Comparison of ENCODE assay signal across 30 cellular contexts in the genomic region with DNA sequence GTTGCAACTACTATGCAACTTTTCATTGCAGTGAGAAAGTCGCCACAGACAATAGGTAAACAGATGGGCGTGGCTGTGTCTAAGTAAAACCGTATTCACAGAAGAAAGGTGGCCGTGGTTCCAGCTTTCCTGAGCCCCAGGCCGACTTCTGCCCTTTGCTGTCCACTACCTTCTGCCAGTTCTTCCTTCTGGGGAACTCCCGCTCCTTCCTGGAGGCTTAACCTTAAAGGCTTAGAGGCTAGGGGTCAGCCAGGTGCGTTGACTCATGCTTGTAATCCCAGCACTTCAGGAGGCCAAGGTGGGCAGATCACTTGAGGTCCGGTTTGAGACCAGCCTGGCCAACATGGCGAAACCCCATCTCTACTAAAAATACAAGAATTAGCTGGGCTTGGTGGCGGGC. TPM values are rescaled to one million over a fixed set of nuclear protein-coding genes. Genes with fewer than 3 reads are reported as not detected.
"Had no signal": no experiment of that assay in that cellular context is flagged by ENCODE, and none has a peak within 500 bp of the region (broad histone marks: within the 10 kb centered on the region; RNA-seq: fewer than 3 reads in every experiment).

No MANE protein-coding gene starts in this region.

- ATAC-seq: Panc1 had no signal

- H3K4me2 ChIP-seq: SK-N-SH had no signal

- H3K27me3 Mint-ChIP-seq: activated CD4-positive, alpha-beta T cell treated with anti-CD3 and anti-CD28 coated beads, Interleukin-2, amount 10 ng/mL, durations not matched to agents 7 days and 5 days; activated naive CD8-positive, alpha-beta T cell; activated T-helper 17 cell treated with anti-CD3 and anti-CD28 coated beads, Interleukin-2, amount 50 U/mL, for 72 hours had no signal

- H3K27ac Mint-ChIP-seq: activated CD4-positive, alpha-beta memory T cell treated with anti-CD3 and anti-CD28 coated beads for 36 hours; activated CD4-positive, alpha-beta T cell treated with anti-CD3 and anti-CD28 coated beads, Interleukin-2, amount 10 ng/mL, durations not matched to agents 7 days and 5 days; activated naive CD4-positive, alpha-beta T cell treated with anti-CD3 and anti-CD28 coated beads for 36 hours; activated naive CD8-positive, alpha-beta T cell; activated T-helper 17 cell treated with anti-CD3 and anti-CD28 coated beads, Interleukin-2, amount 50 U/mL, for 72 hours; T-helper 1 cell treated with Interleukin-12 subunit alpha and Interleukin-12 subunit beta and Interleukin-4 antibody, amounts not matched to agents 30 μg/mL and 1 μg/mL, for 36 hours had no signal

- H3K9me3 ChIP-seq: SJCRH30, SK-N-SH had no signal

- DNase-seq: activated CD4-positive, alpha-beta T cell treated with anti-CD3 and anti-CD28 coated beads, Interleukin-2, amount 10 ng/mL, durations not matched to agents 7 days and 5 days; activated CD4-positive, CD25-positive, alpha-beta regulatory T cell; activated gamma-delta T cell; activated T-cell treated with anti-CD3 and anti-CD28 coated beads for 4 hours; activated T-cell treated with anti-CD3 and anti-CD28 coated beads, Interleukin-2, amount 50 U/mL, for 48 hours; amygdala; brain microvascular endothelial cell; Kasumi-1; NCI-H1105 treated with DMSO at 0.1 percent for 48 hours; NCI-H1436 treated with DMSO at 0.1 percent for 48 hours; NCI-H187 treated with DMSO at 0.1 percent for 48 hours; NCI-H2081 treated with DMSO at 0.1 percent for 48 hours; NCI-H446; NCI-H524 treated with DMSO at 0.1 percent for 48 hours; NCI-H748 treated with DMSO at 0.1 percent for 48 hours; Right ventricle myocardium superior; SK-N-SH; SW 1271; T-helper 9 cell had no signal

- H3K4me3 Mint-ChIP-seq: activated CD4-positive, alpha-beta memory T cell treated with anti-CD3 and anti-CD28 coated beads for 36 hours; activated CD4-positive, alpha-beta T cell treated with anti-CD3 and anti-CD28 coated beads, Interleukin-2, amount 10 ng/mL, durations not matched to agents 7 days and 5 days; activated naive CD4-positive, alpha-beta T cell treated with anti-CD3 and anti-CD28 coated beads for 36 hours; activated naive CD8-positive, alpha-beta T cell; activated T-helper 17 cell treated with anti-CD3 and anti-CD28 coated beads, Interleukin-2, amount 50 U/mL, for 72 hours; T-helper 1 cell treated with Interleukin-12 subunit alpha and Interleukin-12 subunit beta and Interleukin-4 antibody, amounts not matched to agents 30 μg/mL and 1 μg/mL, for 36 hours had no signal

- H3K36me3 ChIP-seq: brain microvascular endothelial cell, cardiac muscle cell, SJCRH30 had no signal

- H3K27ac ChIP-seq: brain microvascular endothelial cell, cardiac muscle cell, RWPE1, SJCRH30 had no signal

- H3K9me3 Mint-ChIP-seq: activated CD4-positive, alpha-beta memory T cell treated with anti-CD3 and anti-CD28 coated beads for 36 hours; activated CD4-positive, alpha-beta T cell treated with anti-CD3 and anti-CD28 coated beads, Interleukin-2, amount 10 ng/mL, durations not matched to agents 7 days and 5 days; activated naive CD4-positive, alpha-beta T cell treated with anti-CD3 and anti-CD28 coated beads for 36 hours; activated T-helper 17 cell treated with anti-CD3 and anti-CD28 coated beads, Interleukin-2, amount 50 U/mL, for 72 hours; T-helper 1 cell treated with Interleukin-12 subunit alpha and Interleukin-12 subunit beta and Interleukin-4 antibody, amounts not matched to agents 30 μg/mL and 1 μg/mL, for 36 hours had no signal

- H3K4me1 Mint-ChIP-seq: activated T-helper 17 cell treated with anti-CD3 and anti-CD28 coated beads, Interleukin-2, amount 50 U/mL, for 72 hours had no signal

- H3K4me3 ChIP-seq: cardiac muscle cell, SJCRH30 had no signal

- H3K27me3 ChIP-seq: brain microvascular endothelial cell, cardiac muscle cell, SJCRH30 had no signal

- H3K36me3 Mint-ChIP-seq: activated CD4-positive, alpha-beta memory T cell treated with anti-CD3 and anti-CD28 coated beads for 36 hours; activated naive CD8-positive, alpha-beta T cell had no signal

RNA-seq across cellular contexts. Expression of a gene that starts 2.1 kb away (rescaled TPM):
- total RNA-seq: activated CD4-positive, alpha-beta memory T cell treated with anti-CD3 and anti-CD28 coated beads for 36 hours; activated CD4-positive, alpha-beta T cell treated with anti-CD3 and anti-CD28 coated beads, Interleukin-2, amount 10 ng/mL, durations not matched to agents 7 days and 5 days; activated CD8-positive, alpha-beta memory T cell treated with anti-CD3 and anti-CD28 coated beads for 36 hours; activated naive CD4-positive, alpha-beta T cell treated with anti-CD3 and anti-CD28 coated beads for 36 hours; activated T-helper 17 cell treated with anti-CD3 and anti-CD28 coated beads, Interleukin-2, amount 50 U/mL, for 72 hours; OCI-LY7; Right ventricle myocardium superior; SJCRH30 had no signal

RNA-seq across cellular contexts. Expression of a gene that starts 4.9 kb away (rescaled TPM):
- total RNA-seq: activated CD4-positive, alpha-beta memory T cell treated with anti-CD3 and anti-CD28 coated beads for 36 hours; activated CD4-positive, alpha-beta T cell treated with anti-CD3 and anti-CD28 coated beads, Interleukin-2, amount 10 ng/mL, durations not matched to agents 7 days and 5 days; activated CD8-positive, alpha-beta memory T cell treated with anti-CD3 and anti-CD28 coated beads for 36 hours; activated naive CD4-positive, alpha-beta T cell treated with anti-CD3 and anti-CD28 coated beads for 36 hours; activated T-helper 17 cell treated with anti-CD3 and anti-CD28 coated beads, Interleukin-2, amount 50 U/mL, for 72 hours; cardiac muscle cell; OCI-LY7; Right ventricle myocardium superior; SJCRH30 had no signal
- polyA plus RNA-seq: SK-N-SH had no signal

RNA-seq across cellular contexts. Expression of a gene that starts 55.9 kb away (rescaled TPM):
- total RNA-seq: activated T-helper 17 cell treated with anti-CD3 and anti-CD28 coated beads, Interleukin-2, amount 50 U/mL, for 72 hours had no signal
